In the genomic region with DNA sequence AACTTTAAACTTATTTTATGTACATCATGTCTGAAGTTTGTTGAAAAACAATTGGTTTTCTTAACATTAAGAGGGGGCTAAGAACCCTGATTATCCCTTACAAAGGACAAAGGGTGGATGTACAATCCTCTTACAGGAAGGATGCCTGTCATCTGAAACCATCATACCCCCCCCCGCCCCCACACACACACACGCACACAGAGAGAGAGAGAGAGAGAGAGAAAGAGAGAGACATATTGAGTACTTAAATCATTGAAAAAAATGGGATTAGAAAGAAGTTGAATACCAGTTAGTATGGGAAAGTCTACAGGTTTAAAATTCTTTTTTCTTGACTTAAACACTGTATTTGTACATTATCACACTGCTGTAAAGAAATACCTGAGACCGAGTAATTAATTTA, we compare ENCODE assay signal across 15 cellular contexts. TPM values are rescaled to one million over a fixed set of nuclear protein-coding genes. Genes with fewer than 3 reads are reported as not detected.
A peak's percentile ranks its signal among the peaks of the same experiment; 100 is the strongest.
DNase-seq lines count a peak whose midpoint lies in the region; ATAC-seq and TF ChIP-seq lines count a peak whose summit lies in the region.
"Had no signal": no experiment of that assay in that cellular context is flagged by ENCODE, and none has a peak within 500 bp of the region (broad histone marks: within the 10 kb centered on the region; RNA-seq: fewer than 3 reads in every experiment).

No MANE protein-coding gene starts in this region.

- H3K27me3 Mint-ChIP-seq in activated T-cell treated with anti-CD3 and anti-CD28 coated beads, Interleukin-2, amount 50 U/mL, for 4 hours (ENCODE audit: low read depth) = no peaks in the 10 kb centered on the region
- no peaks in the 10 kb centered on the region for H3K27me3 Mint-ChIP-seq in activated naive CD8-positive, alpha-beta T cell treated with anti-CD3 and anti-CD28 coated beads, Interleukin-2, amount 50 U/mL, for 24 hours

- H3K36me3 ChIP-seq in neutrophil = no peaks in the 10 kb centered on the region
- H3K36me3 ChIP-seq: thyroid gland had no signal

- peaks cover 19 to 21% of the 10 kb centered on the region in 2 experiments for H3K4me1 ChIP-seq in neutrophil (ENCODE audit: control insufficient read depth in 1 of 2, insufficient read depth in 1 of 2, low read depth in 1 of 2, low read length in 1 of 2)
- H3K4me1 ChIP-seq: foreskin keratinocyte, thyroid gland had no signal

- ATAC-seq in activated T-cell treated with anti-CD3 and anti-CD28 coated beads, Interleukin-2, amount 50 U/mL, for 4 hours = peak in 1 of 2 donors; percentile 38
- no peak for ATAC-seq in activated naive CD8-positive, alpha-beta T cell treated with anti-CD3 and anti-CD28 coated beads, Interleukin-2, amount 50 U/mL, for 24 hours
- no peak for ATAC-seq in HG03378 (IDR thresholded peaks at IDR 0.05; ENCODE audit: unreplicated experiment)
- ATAC-seq: foreskin keratinocyte, Right ventricle myocardium inferior had no signal

- peak overlapping the region; percentile 72 for H3K27ac ChIP-seq in neutrophil
- H3K27ac ChIP-seq: foreskin keratinocyte, thyroid gland had no signal

- H3K27ac Mint-ChIP-seq in activated naive CD8-positive, alpha-beta T cell treated with anti-CD3 and anti-CD28 coated beads, Interleukin-2, amount 50 U/mL, for 24 hours = peak overlapping the region; percentile 84

- H3K4me3 ChIP-seq in neutrophil (ENCODE audit: low read depth in 1 of 2, low read length in 1 of 2) = peak overlapping the region in 1 of 2 experiments; percentile 14
- H3K4me3 ChIP-seq: thyroid gland had no signal

- no peak for DNase-seq in activated T-cell treated with anti-CD3 and anti-CD28 coated beads, Interleukin-2, amount 50 U/mL, for 4 hours
- no peak for DNase-seq in activated T-cell treated with anti-CD3 and anti-CD28 coated beads, Interleukin-2, amount 50 U/mL, for 48 hours
- DNase-seq in NCI-H524 treated with DMSO at 0.1 percent for 48 hours (lab: John Stamatoyannopoulos, UW) (peak; percentile 40), NCI-H1930 (lab: John Stamatoyannopoulos, UW) (no peak), RPMI8226 (no peak)
- DNase-seq in activated naive CD8-positive, alpha-beta T cell treated with anti-CD3 and anti-CD28 coated beads, Interleukin-2, amount 50 U/mL, for 24 hours = no peak
- DNase-seq: caudate nucleus; foreskin keratinocyte; NCI-H1048; NK-92 treated with Interleukin-12 subunit alpha and Interleukin-12 subunit beta, amount 100 ng/mL, for 24 hours; thyroid gland had no signal

- TF ChIP-seq CTCF in neutrophil (IDR thresholded peaks at IDR 0.05) = no peak

- peak overlapping the region; percentile 53 for H3K4me3 Mint-ChIP-seq in activated T-cell treated with anti-CD3 and anti-CD28 coated beads, Interleukin-2, amount 50 U/mL, for 4 hours
- no peak overlapping the region for H3K4me3 Mint-ChIP-seq in activated naive CD8-positive, alpha-beta T cell treated with anti-CD3 and anti-CD28 coated beads, Interleukin-2, amount 50 U/mL, for 24 hours
- H3K4me3 Mint-ChIP-seq: neural crest cell had no signal

- H3K27me3 ChIP-seq in neutrophil = no peaks in the 10 kb centered on the region
- H3K27me3 ChIP-seq: foreskin keratinocyte, thyroid gland had no signal

- no peaks in the 10 kb centered on the region for H3K9me3 ChIP-seq in neutrophil
- H3K9me3 ChIP-seq: thyroid gland had no signal

- peaks cover 19% of the 10 kb centered on the region for H3K4me1 Mint-ChIP-seq in activated T-cell treated with anti-CD3 and anti-CD28 coated beads, Interleukin-2, amount 50 U/mL, for 4 hours (ENCODE audit: low read depth)
- peaks cover 18% of the 10 kb centered on the region for H3K4me1 Mint-ChIP-seq in activated naive CD8-positive, alpha-beta T cell treated with anti-CD3 and anti-CD28 coated beads, Interleukin-2, amount 50 U/mL, for 24 hours

- no peaks in the 10 kb centered on the region for H3K36me3 Mint-ChIP-seq in activated T-cell treated with anti-CD3 and anti-CD28 coated beads, Interleukin-2, amount 50 U/mL, for 4 hours (ENCODE audit: insufficient read depth)
- no peaks in the 10 kb centered on the region for H3K36me3 Mint-ChIP-seq in activated naive CD8-positive, alpha-beta T cell treated with anti-CD3 and anti-CD28 coated beads, Interleukin-2, amount 50 U/mL, for 24 hours (ENCODE audit: low read depth)

- no peaks in the 10 kb centered on the region for H3K9me3 Mint-ChIP-seq in activated T-cell treated with anti-CD3 and anti-CD28 coated beads, Interleukin-2, amount 50 U/mL, for 4 hours
- peaks cover 6% of the 10 kb centered on the region for H3K9me3 Mint-ChIP-seq in activated naive CD8-positive, alpha-beta T cell treated with anti-CD3 and anti-CD28 coated beads, Interleukin-2, amount 50 U/mL, for 24 hours

RNA-seq across cellular contexts. Expression of a gene that starts 10.9 kb away (rescaled TPM):
- total RNA-seq in activated T-cell treated with anti-CD3 and anti-CD28 coated beads, Interleukin-2, amount 50 U/mL, for 4 hours = 10 to 100 TPM; 43.2 to 53.2 (median 49.7) TPM
